Comparison of ENCODE assay signal across 27 cellular contexts in genomic region chr10:60679388-60679987, GRCh38.
"Had no signal": no experiment of that assay in that cellular context is flagged by ENCODE, and none has a peak within 500 bp of the region (broad histone marks: within the 10 kb centered on the region; RNA-seq: fewer than 3 reads in every experiment).

No MANE protein-coding gene starts in this region.

- H3K27ac Mint-ChIP-seq: activated B cell treated with CpG ODN at 0.5 μM for 24 hours; activated CD4-positive, alpha-beta T cell treated with anti-CD3 and anti-CD28 coated beads for 36 hours; activated naive CD8-positive, alpha-beta T cell treated with anti-CD3 and anti-CD28 coated beads, Interleukin-2, amount 10 ng/mL, durations not matched to agents 7 days and 5 days; effector memory CD8-positive, alpha-beta T cell; immature natural killer cell; nephron progenitor cell had no signal

- H3K4me2 ChIP-seq: hepatocyte had no signal

- H3K4me3 ChIP-seq: breast epithelium, hepatocyte, pancreas, psoas muscle, right atrium auricular region, stomach, suprapubic skin, transverse colon, vagina had no signal

- H3K36me3 Mint-ChIP-seq: activated naive CD8-positive, alpha-beta T cell treated with anti-CD3 and anti-CD28 coated beads, Interleukin-2, amount 10 ng/mL, durations not matched to agents 7 days and 5 days had no signal

- H3K27ac ChIP-seq: breast epithelium, hepatocyte, pancreas, psoas muscle, right atrium auricular region, stomach, suprapubic skin, transverse colon, vagina had no signal

- DNase-seq: activated B cell treated with CpG ODN at 0.5 μM for 24 hours; activated CD4-positive, alpha-beta T cell treated with anti-CD3 and anti-CD28 coated beads for 36 hours; activated CD4-positive, alpha-beta T cell treated with anti-CD3 and anti-CD28 coated beads, Interleukin-2, amount 50 U/mL, for 4 hours; activated naive CD4-positive, alpha-beta T cell treated with Interleukin-2 at 50 U/mL for 16 hours; activated naive CD8-positive, alpha-beta T cell treated with anti-CD3 and anti-CD28 coated beads, Interleukin-2, amount 10 ng/mL, durations not matched to agents 7 days and 5 days; activated T-cell treated with anti-CD3 and anti-CD28 coated beads, Interleukin-2, amount 50 U/mL, for 48 hours; amniotic stem cell; effector memory CD8-positive, alpha-beta T cell; glutamatergic neuron; immature natural killer cell; kidney glomerular epithelial cell; left ventricle myocardium superior; mesenchymal stem cell; nephron progenitor cell; pancreas; psoas muscle; stimulated activated CD4-positive, alpha-beta T cell treated with anti-CD3 and anti-CD28 coated beads, Interleukin-1b, Interleukin-23, amount 100 ng/mL, for 48 hours; stomach; T1000; transverse colon had no signal

- H3K27me3 ChIP-seq: breast epithelium, hepatocyte, pancreas, right atrium auricular region, stomach, suprapubic skin, transverse colon, vagina had no signal

- H3K36me3 ChIP-seq: breast epithelium, pancreas, right atrium auricular region, stomach, suprapubic skin, transverse colon, vagina had no signal

- H3K4me1 ChIP-seq: breast epithelium, psoas muscle, right atrium auricular region, stomach, transverse colon, vagina had no signal

- H3K79me2 ChIP-seq: hepatocyte had no signal

- ATAC-seq: activated CD4-positive, alpha-beta T cell treated with anti-CD3 and anti-CD28 coated beads for 36 hours; effector memory CD8-positive, alpha-beta T cell; esophagus mucosa; left ventricle myocardium superior; pancreas; psoas muscle had no signal

- H3K9me3 Mint-ChIP-seq: activated B cell treated with CpG ODN at 0.5 μM for 24 hours; activated naive CD8-positive, alpha-beta T cell treated with anti-CD3 and anti-CD28 coated beads, Interleukin-2, amount 10 ng/mL, durations not matched to agents 7 days and 5 days; central memory CD8-positive, alpha-beta T cell; effector memory CD8-positive, alpha-beta T cell had no signal

- H2AFZ ChIP-seq: hepatocyte had no signal

- H3K9me3 ChIP-seq: breast epithelium, pancreas, psoas muscle, right atrium auricular region, stomach, suprapubic skin, transverse colon, vagina had no signal
